ENCODE assay signal across 9 cellular contexts in genomic region chrX:150361070-150361776, GRCh38. TPM values are rescaled to one million over a fixed set of nuclear protein-coding genes. Genes with fewer than 3 reads are reported as not detected.
DNase-seq lines count a peak whose midpoint lies in the region; ATAC-seq, FAIRE-seq and TF ChIP-seq lines count a peak whose summit lies in the region.
"Had no signal": no experiment of that assay in that cellular context is flagged by ENCODE, and none has a peak within 500 bp of the region (broad histone marks: within the 10 kb centered on the region; RNA-seq: fewer than 3 reads in every experiment).

No MANE protein-coding gene starts in this region.

- H3K27me3 Mint-ChIP-seq in mesothelial cell of epicardium (ENCODE audit: low read depth) = peaks cover 78% of the 10 kb centered on the region

- FAIRE-seq in bronchial epithelial cell (lab: Jason Lieb, UNC) = no peak
- FAIRE-seq: GM18507 had no signal

- DNase-seq in AG10803 (ENCODE audit: low read depth) (no peak), NCI-H82 treated with DMSO at 0.1 percent for 48 hours (lab: John Stamatoyannopoulos, UW; ENCODE audit: unreplicated experiment) (peak; percentile 7), bronchial epithelial cell (ENCODE audit: low read depth) (no peak), mesothelial cell of epicardium (ENCODE audit: low spot score in 2 of 2, unreplicated experiment in 2 of 2) (peak in 1 of 2 experiments; percentile 38), ureter (ENCODE audit: low spot score) (peak; percentile 32), NCI-H2196 (lab: John Stamatoyannopoulos, UW; ENCODE audit: unreplicated experiment) (no peak), NCI-H2171 treated with DMSO at 0.1 percent for 48 hours (lab: John Stamatoyannopoulos, UW) (no peak)

- TF ChIP-seq CTCF in AG10803 (conservative IDR thresholded peaks at IDR 0.05; ENCODE audit: low read length) (no peak), bronchial epithelial cell (IDR thresholded peaks at IDR 0.05; ENCODE audit: insufficient read depth, low read length, severe bottlenecking) (peak; percentile 6), mesothelial cell of epicardium (IDR thresholded peaks at IDR 0.05; ENCODE audit: unreplicated experiment) (no peak)

- H3K36me3 ChIP-seq in bronchial epithelial cell (ENCODE audit: control insufficient read depth, insufficient read depth, low read length) = no peaks in the 10 kb centered on the region

- H3K4me3 ChIP-seq in AG10803 (ENCODE audit: low read length) (peak overlapping the region; percentile 76), bronchial epithelial cell (ENCODE audit: low read depth, low read length) (peak overlapping the region; percentile 56)

- peaks cover 12% of the 10 kb centered on the region for H3K4me1 Mint-ChIP-seq in mesothelial cell of epicardium

- ATAC-seq in GM18868 (IDR thresholded peaks at IDR 0.05; ENCODE audit: unreplicated experiment) = no peak

- H3K27ac Mint-ChIP-seq in mesothelial cell of epicardium = no peak overlapping the region

- H3K9me3 Mint-ChIP-seq in mesothelial cell of epicardium = no peaks in the 10 kb centered on the region

- no peaks in the 10 kb centered on the region for H3K27me3 ChIP-seq in bronchial epithelial cell (ENCODE audit: control insufficient read depth, insufficient read depth, low read length)

- peak overlapping the region; percentile 45 for H3K4me3 Mint-ChIP-seq in mesothelial cell of epicardium

- H3K36me3 Mint-ChIP-seq in mesothelial cell of epicardium = no peaks in the 10 kb centered on the region

RNA-seq across cellular contexts. Expression of gene MAMLD1, which starts 1.9 kb away (rescaled TPM):
- total RNA-seq in bronchial epithelial cell (under 0.01 and 0.13 TPM in 2 replicates), mesothelial cell of epicardium (0.93 to 1.4 TPM (median 1.2 TPM) in 3 replicates), ureter (6.1 TPM)

Comparison
In these comparisons a context has a peak if more than half of its experiments do, and no peak if none do; other contexts are left out.
1. DNase-seq: peak in NCI-H82 treated with DMSO at 0.1 percent for 48 hours (single experiment) and ureter (single experiment); none in AG10803 (single experiment), bronchial epithelial cell (single experiment), NCI-H2196 (single experiment) and NCI-H2171 treated with DMSO at 0.1 percent for 48 hours (single experiment).